Comparison of ENCODE assay signal across 8 cellular contexts in the genomic region with DNA sequence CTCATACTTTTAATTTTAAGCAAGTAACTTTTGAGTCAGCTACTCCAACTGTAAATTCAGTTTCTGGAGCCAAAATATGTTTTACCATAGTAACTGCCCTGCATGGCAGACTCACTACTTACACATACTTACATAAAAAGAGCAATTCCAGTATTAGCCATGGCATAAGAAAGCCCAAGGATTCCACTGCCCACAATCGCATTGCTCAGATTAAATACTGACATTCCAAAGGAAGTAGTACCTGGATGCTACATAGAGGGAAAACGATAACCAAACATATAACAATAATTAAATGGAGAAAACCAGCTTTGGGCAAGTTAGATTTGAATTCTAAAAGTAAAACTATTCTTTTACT. TPM values are rescaled to one million over a fixed set of nuclear protein-coding genes. Genes with fewer than 3 reads are reported as not detected.
A peak's percentile ranks its signal among the peaks of the same experiment; 100 is the strongest.
DNase-seq lines count a peak whose midpoint lies in the region; TF ChIP-seq lines count a peak whose summit lies in the region.

No MANE protein-coding gene starts in this region.

- H3K4me1 Mint-ChIP-seq in activated T-cell treated with anti-CD3 and anti-CD28 coated beads, Interleukin-2, amount 50 U/mL, for 24 hours (ENCODE audit: low read depth): peaks cover 69% of the 10 kb centered on the region

- peak overlapping the region; percentile 99 for H3K27ac Mint-ChIP-seq in activated T-cell treated with anti-CD3 and anti-CD28 coated beads, Interleukin-2, amount 50 U/mL, for 24 hours

- H3K27me3 Mint-ChIP-seq in activated T-cell treated with anti-CD3 and anti-CD28 coated beads, Interleukin-2, amount 50 U/mL, for 24 hours: peaks cover 4% of the 10 kb centered on the region

- H3K9me3 Mint-ChIP-seq in activated T-cell treated with anti-CD3 and anti-CD28 coated beads, Interleukin-2, amount 50 U/mL, for 24 hours: no peaks in the 10 kb centered on the region

- H3K4me3 ChIP-seq in liver (ENCODE audit: low read depth in 1 of 3, low read length in 3 of 3): peak overlapping the region; percentile 87 to 100 (median 97)
- H3K4me3 ChIP-seq in tibial nerve: peak overlapping the region; percentile 72 to 99 (median 96)

- peak overlapping the region; percentile 87 to 93 for H3K9ac ChIP-seq in liver (ENCODE audit: low read depth in 1 of 2, low read length in 2 of 2)

- TF ChIP-seq EP300 in tibial nerve (IDR thresholded peaks at IDR 0.05): no peak

- H3K36me3 ChIP-seq in liver (ENCODE audit: control insufficient read depth in 4 of 4, insufficient read depth in 3 of 4, low read depth in 1 of 4, low read length in 3 of 4) (peaks cover 4 to 57% (median 43%) of the 10 kb centered on the region in 4 donors), tibial nerve (peaks cover 0 to 59% (median 21%) of the 10 kb centered on the region in 3 donors)

- peaks cover 72% of the 10 kb centered on the region for H3K36me3 Mint-ChIP-seq in activated T-cell treated with anti-CD3 and anti-CD28 coated beads, Interleukin-2, amount 50 U/mL, for 24 hours (ENCODE audit: low read depth)

- H3K9me3 ChIP-seq in liver (ENCODE audit: control insufficient read depth in 4 of 4, low read length in 3 of 4) (no peaks in the 10 kb centered on the region), tibial nerve (no peaks in the 10 kb centered on the region)

- DNase-seq in activated T-cell treated with anti-CD3 and anti-CD28 coated beads, Interleukin-2, amount 50 U/mL, for 24 hours: no peak
- DNase-seq in activated T-cell treated with anti-CD3 and anti-CD28 coated beads, Interleukin-2, amount 50 U/mL, for 48 hours: no peak
- DNase-seq in amniotic epithelial cell (ENCODE audit: low read depth) (peak; percentile 47), tibial nerve (ENCODE audit: low spot score in 2 of 2) (no peak), HPDE6-E6E7 (ENCODE audit: extremely low spot score) (no peak), amniotic stem cell (lab: John Stamatoyannopoulos, UW) (no peak), dedifferentiated amniotic fluid mesenchymal stem cell (ENCODE audit: extremely low spot score) (no peak)

- WGBS in liver: 8% methylated on average over 2 of the region's 2 CpGs
- 14 to 19% methylated on average over 2 of the region's 2 CpGs for WGBS in tibial nerve, 2 donors

- H3K4me1 ChIP-seq in liver (ENCODE audit: control insufficient read depth in 4 of 4, insufficient read depth in 4 of 4, low read length in 3 of 4) (peaks cover 5 to 64% (median 38%) of the 10 kb centered on the region in 4 donors), tibial nerve (peaks cover 0 to 60% (median 41%) of the 10 kb centered on the region in 4 donors)

- TF ChIP-seq RAD21 in liver (IDR thresholded peaks at IDR 0.05): no peak

- TF ChIP-seq POLR2A in tibial nerve (IDR thresholded peaks at IDR 0.05): no peak

- TF ChIP-seq CTCF in liver (IDR thresholded peaks at IDR 0.05; ENCODE audit: low read depth, low read length, missing input control): no peak
- TF ChIP-seq CTCF in tibial nerve (IDR thresholded peaks at IDR 0.05): no peak

- H3K27ac ChIP-seq in liver (ENCODE audit: low read depth in 1 of 2, low read length in 2 of 2) (peak overlapping the region; percentile 98), tibial nerve (peak overlapping the region; percentile 81 to 99 (median 94))

- no peaks in the 10 kb centered on the region for H3K27me3 ChIP-seq in liver (ENCODE audit: control insufficient read depth in 4 of 4, insufficient read depth in 4 of 4, low read length in 3 of 4)
- H3K27me3 ChIP-seq in tibial nerve: no peaks in the 10 kb centered on the region

- peak overlapping the region; percentile 99 for H3K4me3 Mint-ChIP-seq in activated T-cell treated with anti-CD3 and anti-CD28 coated beads, Interleukin-2, amount 50 U/mL, for 24 hours

TF ChIP-seq in liver, 16 proteins besides CTCF, POLR2A, EP300 and RAD21:
- TF ChIP-seq NR2F2 (IDR thresholded peaks at IDR 0.05): no peak
- no peak for TF ChIP-seq GABPA (IDR thresholded peaks at IDR 0.05 in 1 of 2, conservative IDR thresholded peaks at IDR 0.05 in 1 of 2)
- no peak for TF ChIP-seq JUND (IDR thresholded peaks at IDR 0.05)
- no peak for TF ChIP-seq YY1 (IDR thresholded peaks at IDR 0.05)
- TF ChIP-seq, protein P1, sequence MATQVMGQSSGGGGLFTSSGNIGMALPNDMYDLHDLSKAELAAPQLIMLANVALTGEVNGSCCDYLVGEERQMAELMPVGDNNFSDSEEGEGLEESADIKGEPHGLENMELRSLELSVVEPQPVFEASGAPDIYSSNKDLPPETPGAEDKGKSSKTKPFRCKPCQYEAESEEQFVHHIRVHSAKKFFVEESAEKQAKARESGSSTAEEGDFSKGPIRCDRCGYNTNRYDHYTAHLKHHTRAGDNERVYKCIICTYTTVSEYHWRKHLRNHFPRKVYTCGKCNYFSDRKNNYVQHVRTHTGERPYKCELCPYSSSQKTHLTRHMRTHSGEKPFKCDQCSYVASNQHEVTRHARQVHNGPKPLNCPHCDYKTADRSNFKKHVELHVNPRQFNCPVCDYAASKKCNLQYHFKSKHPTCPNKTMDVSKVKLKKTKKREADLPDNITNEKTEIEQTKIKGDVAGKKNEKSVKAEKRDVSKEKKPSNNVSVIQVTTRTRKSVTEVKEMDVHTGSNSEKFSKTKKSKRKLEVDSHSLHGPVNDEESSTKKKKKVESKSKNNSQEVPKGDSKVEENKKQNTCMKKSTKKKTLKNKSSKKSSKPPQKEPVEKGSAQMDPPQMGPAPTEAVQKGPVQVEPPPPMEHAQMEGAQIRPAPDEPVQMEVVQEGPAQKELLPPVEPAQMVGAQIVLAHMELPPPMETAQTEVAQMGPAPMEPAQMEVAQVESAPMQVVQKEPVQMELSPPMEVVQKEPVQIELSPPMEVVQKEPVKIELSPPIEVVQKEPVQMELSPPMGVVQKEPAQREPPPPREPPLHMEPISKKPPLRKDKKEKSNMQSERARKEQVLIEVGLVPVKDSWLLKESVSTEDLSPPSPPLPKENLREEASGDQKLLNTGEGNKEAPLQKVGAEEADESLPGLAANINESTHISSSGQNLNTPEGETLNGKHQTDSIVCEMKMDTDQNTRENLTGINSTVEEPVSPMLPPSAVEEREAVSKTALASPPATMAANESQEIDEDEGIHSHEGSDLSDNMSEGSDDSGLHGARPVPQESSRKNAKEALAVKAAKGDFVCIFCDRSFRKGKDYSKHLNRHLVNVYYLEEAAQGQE (IDR thresholded peaks at IDR 0.05): no peak
- TF ChIP-seq FOXA1 (IDR thresholded peaks at IDR 0.05): no peak
- TF ChIP-seq, protein P2, sequence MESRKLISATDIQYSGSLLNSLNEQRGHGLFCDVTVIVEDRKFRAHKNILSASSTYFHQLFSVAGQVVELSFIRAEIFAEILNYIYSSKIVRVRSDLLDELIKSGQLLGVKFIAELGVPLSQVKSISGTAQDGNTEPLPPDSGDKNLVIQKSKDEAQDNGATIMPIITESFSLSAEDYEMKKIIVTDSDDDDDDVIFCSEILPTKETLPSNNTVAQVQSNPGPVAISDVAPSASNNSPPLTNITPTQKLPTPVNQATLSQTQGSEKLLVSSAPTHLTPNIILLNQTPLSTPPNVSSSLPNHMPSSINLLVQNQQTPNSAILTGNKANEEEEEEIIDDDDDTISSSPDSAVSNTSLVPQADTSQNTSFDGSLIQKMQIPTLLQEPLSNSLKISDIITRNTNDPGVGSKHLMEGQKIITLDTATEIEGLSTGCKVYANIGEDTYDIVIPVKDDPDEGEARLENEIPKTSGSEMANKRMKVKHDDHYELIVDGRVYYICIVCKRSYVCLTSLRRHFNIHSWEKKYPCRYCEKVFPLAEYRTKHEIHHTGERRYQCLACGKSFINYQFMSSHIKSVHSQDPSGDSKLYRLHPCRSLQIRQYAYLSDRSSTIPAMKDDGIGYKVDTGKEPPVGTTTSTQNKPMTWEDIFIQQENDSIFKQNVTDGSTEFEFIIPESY (IDR thresholded peaks at IDR 0.05): no peak
- no peak for TF ChIP-seq RXRA (IDR thresholded peaks at IDR 0.05)
- no peak for TF ChIP-seq EGR1 (IDR thresholded peaks at IDR 0.05; ENCODE audit: low read depth in 2 of 2)
- no peak for TF ChIP-seq FOXA2 (IDR thresholded peaks at IDR 0.05)
- no peak for TF ChIP-seq SP1 (IDR thresholded peaks at IDR 0.05)
- TF ChIP-seq, protein P3, sequence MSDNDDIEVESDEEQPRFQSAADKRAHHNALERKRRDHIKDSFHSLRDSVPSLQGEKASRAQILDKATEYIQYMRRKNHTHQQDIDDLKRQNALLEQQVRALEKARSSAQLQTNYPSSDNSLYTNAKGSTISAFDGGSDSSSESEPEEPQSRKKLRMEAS (IDR thresholded peaks at IDR 0.05): no peak
- TF ChIP-seq HNF4A (conservative IDR thresholded peaks at IDR 0.05): no peak
- no peak for TF ChIP-seq HNF4G (IDR thresholded peaks at IDR 0.05)
- no peak for TF ChIP-seq TAF1 (conservative IDR thresholded peaks at IDR 0.05)
- TF ChIP-seq, protein P4, sequence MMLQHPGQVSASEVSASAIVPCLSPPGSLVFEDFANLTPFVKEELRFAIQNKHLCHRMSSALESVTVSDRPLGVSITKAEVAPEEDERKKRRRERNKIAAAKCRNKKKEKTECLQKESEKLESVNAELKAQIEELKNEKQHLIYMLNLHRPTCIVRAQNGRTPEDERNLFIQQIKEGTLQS (IDR thresholded peaks at IDR 0.05): no peak

RNA-seq across cellular contexts. Expression of a gene that starts 2.2 kb away (rescaled TPM):
- total RNA-seq in liver: 100 to 1,000 TPM in 1 of 2 donors, 10 to 100 TPM in 1; 85.7 to 472 TPM
- polyA plus RNA-seq in liver: 100 to 1,000 TPM in 1 of 2 donors, 10 to 100 TPM in 1; 50.6 to 109 TPM
- total RNA-seq in tibial nerve: 100 to 1,000 TPM; 368 to 440 (median 381) TPM
